In the genomic region with DNA sequence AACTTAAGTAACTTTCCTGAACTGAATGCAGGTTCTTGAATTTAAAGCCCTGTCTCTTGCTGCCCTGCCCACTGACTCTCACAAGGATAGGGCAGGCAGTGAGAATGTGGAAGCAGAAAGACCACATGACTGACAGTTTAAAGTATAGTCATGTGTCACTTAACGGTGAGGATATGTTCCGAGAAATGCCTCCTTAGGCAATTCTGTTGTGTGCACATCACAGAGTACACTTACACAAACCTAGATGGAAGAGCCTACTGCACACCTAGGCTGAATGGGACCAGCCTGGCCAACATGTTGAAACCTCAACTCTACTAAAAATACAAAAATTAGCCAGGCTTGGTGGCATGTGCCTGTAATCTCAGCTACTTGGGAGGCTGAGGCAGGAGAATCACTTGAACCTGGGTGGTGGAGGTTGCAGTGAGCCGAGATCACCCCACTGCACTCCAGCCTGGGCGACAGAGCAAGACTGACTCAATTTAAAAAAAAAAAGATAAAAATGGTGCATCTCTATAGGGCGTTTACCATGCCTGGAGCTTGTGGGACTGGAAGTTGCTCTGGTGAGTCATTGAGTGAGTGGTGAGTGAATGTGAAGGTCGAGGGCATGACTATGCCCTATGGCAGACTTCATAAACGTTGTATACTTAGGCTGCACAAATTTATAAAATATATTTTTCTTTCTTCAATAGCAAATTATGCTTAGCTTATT, we compare ENCODE assay signal across 8 cellular contexts.
DNase-seq lines count a peak whose midpoint lies in the region; ATAC-seq lines count a peak whose summit lies in the region.

No MANE protein-coding gene starts in this region.

- no peaks in the 10 kb centered on the region for H3K9me3 Mint-ChIP-seq in T-helper 2 cell treated with Interferon-gamma antibody and Interleukin-4, amounts not matched to agents 5 μg/mL and 100 μg/mL, for 36 hours
- no peaks in the 10 kb centered on the region for H3K9me3 Mint-ChIP-seq in stimulated activated naive B cell treated with anti-CD40 and anti-IgM and Interleukin-4, amounts not matched to agents 10 μg/mL and 1 μg/mL and 100 μg/mL, for 72 hours

- peak; percentile 67 to 73 for ATAC-seq in stimulated activated naive B cell treated with anti-CD40 and anti-IgM and Interleukin-4, amounts not matched to agents 10 μg/mL and 1 μg/mL and 100 μg/mL, for 72 hours (replicated peaks)
- ATAC-seq in GM21390 (IDR thresholded peaks at IDR 0.05; ENCODE audit: unreplicated experiment) (no peak), GM21619 (IDR thresholded peaks at IDR 0.05; ENCODE audit: unreplicated experiment) (no peak)

- no peaks in the 10 kb centered on the region for H3K27me3 Mint-ChIP-seq in T-helper 2 cell treated with Interferon-gamma antibody and Interleukin-4, amounts not matched to agents 5 μg/mL and 100 μg/mL, for 36 hours (ENCODE audit: low read depth)
- H3K27me3 Mint-ChIP-seq in stimulated activated naive B cell treated with anti-CD40 and anti-IgM and Interleukin-4, amounts not matched to agents 10 μg/mL and 1 μg/mL and 100 μg/mL, for 72 hours, result no peaks in the 10 kb centered on the region

- H3K27ac Mint-ChIP-seq in T-helper 2 cell treated with Interferon-gamma antibody and Interleukin-4, amounts not matched to agents 5 μg/mL and 100 μg/mL, for 36 hours, result peak overlapping the region; percentile 92
- peak overlapping the region; percentile 89 for H3K27ac Mint-ChIP-seq in stimulated activated naive B cell treated with anti-CD40 and anti-IgM and Interleukin-4, amounts not matched to agents 10 μg/mL and 1 μg/mL and 100 μg/mL, for 72 hours

- peaks cover 72% of the 10 kb centered on the region for H3K4me1 Mint-ChIP-seq in T-helper 2 cell treated with Interferon-gamma antibody and Interleukin-4, amounts not matched to agents 5 μg/mL and 100 μg/mL, for 36 hours (ENCODE audit: low read depth)
- H3K4me1 Mint-ChIP-seq in stimulated activated naive B cell treated with anti-CD40 and anti-IgM and Interleukin-4, amounts not matched to agents 10 μg/mL and 1 μg/mL and 100 μg/mL, for 72 hours, result peaks cover 35 to 62% of the 10 kb centered on the region in 2 donors

- H3K4me3 Mint-ChIP-seq in T-helper 2 cell treated with Interferon-gamma antibody and Interleukin-4, amounts not matched to agents 5 μg/mL and 100 μg/mL, for 36 hours, result peak overlapping the region; percentile 67
- H3K4me3 Mint-ChIP-seq in stimulated activated naive B cell treated with anti-CD40 and anti-IgM and Interleukin-4, amounts not matched to agents 10 μg/mL and 1 μg/mL and 100 μg/mL, for 72 hours, result no peak overlapping the region

- peak; percentile 15 to 23 for DNase-seq in activated CD4-positive, alpha-beta T cell treated with anti-CD3 and anti-CD28 coated beads for 4 hours
- DNase-seq in activated CD4-positive, alpha-beta T cell treated with anti-CD3 and anti-CD28 coated beads, Interleukin-2, amount 50 U/mL, for 4 hours, result no peak
- peak; percentile 70 for DNase-seq in T-helper 2 cell treated with Interferon-gamma antibody and Interleukin-4, amounts not matched to agents 5 μg/mL and 100 μg/mL, for 36 hours (ENCODE audit: low spot score)
- DNase-seq in fibroblast of the conjunctiva (ENCODE audit: low read depth) (peak; percentile 77), retina (no peak)
- DNase-seq in stimulated activated naive B cell treated with anti-CD40 and anti-IgM and Interleukin-4, amounts not matched to agents 10 μg/mL and 1 μg/mL and 100 μg/mL, for 72 hours, result peak; percentile 21

- H3K36me3 Mint-ChIP-seq in T-helper 2 cell treated with Interferon-gamma antibody and Interleukin-4, amounts not matched to agents 5 μg/mL and 100 μg/mL, for 36 hours (ENCODE audit: low read depth), result peaks cover 9% of the 10 kb centered on the region
- H3K36me3 Mint-ChIP-seq in stimulated activated naive B cell treated with anti-CD40 and anti-IgM and Interleukin-4, amounts not matched to agents 10 μg/mL and 1 μg/mL and 100 μg/mL, for 72 hours, result no peaks in the 10 kb centered on the region

Comparison
In these comparisons a context has a peak if more than half of its experiments do, and no peak if none do; other contexts are left out.
1. DNase-seq: peak in activated CD4-positive, alpha-beta T cell treated with anti-CD3 and anti-CD28 coated beads for 4 hours (2 of 2), T-helper 2 cell treated with Interferon-gamma antibody and Interleukin-4, amounts not matched to agents 5 μg/mL and 100 μg/mL, for 36 hours (single experiment), fibroblast of the conjunctiva (single experiment) and stimulated activated naive B cell treated with anti-CD40 and anti-IgM and Interleukin-4, amounts not matched to agents 10 μg/mL and 1 μg/mL and 100 μg/mL, for 72 hours (single experiment); none in activated CD4-positive, alpha-beta T cell treated with anti-CD3 and anti-CD28 coated beads, Interleukin-2, amount 50 U/mL, for 4 hours (0 of 2) and retina (single experiment).
2. ATAC-seq: peak in stimulated activated naive B cell treated with anti-CD40 and anti-IgM and Interleukin-4, amounts not matched to agents 10 μg/mL and 1 μg/mL and 100 μg/mL, for 72 hours (2 of 2); none in GM21390 (single experiment) and GM21619 (single experiment).